ENCODE assay signal across 17 cellular contexts in genomic region chr22:49521787-49522224, GRCh38.
DNase-seq lines count a peak whose midpoint lies in the region; ATAC-seq lines count a peak whose summit lies in the region.
"Had no signal": no experiment of that assay in that cellular context is flagged by ENCODE, and none has a peak within 500 bp of the region (broad histone marks: within the 10 kb centered on the region; RNA-seq: fewer than 3 reads in every experiment).

No MANE protein-coding gene starts in this region.

- intact Hi-C loops in cardiac septum (cut with DNase I) (no loop called here), Right ventricle myocardium superior (cut with DNase I) (no loop called here)

- no peak for ATAC-seq in Right ventricle myocardium superior (ENCODE audit: poor library complexity)
- ATAC-seq: GM12878 had no signal

- DNase-seq in cardiac septum (ENCODE audit: low spot score) (peak; percentile 56), Right ventricle myocardium superior (no peak), mesenteric fat pad (ENCODE audit: low spot score) (peak; percentile 79), putamen (ENCODE audit: low spot score) (peak; percentile 27), NCI-H187 treated with DMSO at 0.1 percent for 48 hours (lab: John Stamatoyannopoulos, UW) (no peak), retina (no peak), SHP77 (lab: John Stamatoyannopoulos, UW) (no peak)
- no peak for DNase-seq in stimulated activated CD4-positive, alpha-beta T cell treated with anti-CD3 and anti-CD28 coated beads, Interleukin-4, amount 100 ng/mL, for 1 hour
- DNase-seq: CD4-positive, CD25-positive, alpha-beta regulatory T cell; DMS53; H7; KG1; NCI-H1105 treated with DMSO at 0.1 percent for 48 hours; NCI-H1930; NCI-H2171 treated with DMSO at 0.1 percent for 48 hours; NCI-H774 had no signal

Comparison
In these comparisons a context has a peak if more than half of its experiments do, and no peak if none do; other contexts are left out.
1. DNase-seq: peak in cardiac septum (single experiment), mesenteric fat pad (single experiment) and putamen (single experiment); none in Right ventricle myocardium superior (single experiment), NCI-H187 treated with DMSO at 0.1 percent for 48 hours (single experiment), retina (single experiment), SHP77 (0 of 2) and stimulated activated CD4-positive, alpha-beta T cell treated with anti-CD3 and anti-CD28 coated beads, Interleukin-4, amount 100 ng/mL, for 1 hour (single experiment).